In the genomic region with DNA sequence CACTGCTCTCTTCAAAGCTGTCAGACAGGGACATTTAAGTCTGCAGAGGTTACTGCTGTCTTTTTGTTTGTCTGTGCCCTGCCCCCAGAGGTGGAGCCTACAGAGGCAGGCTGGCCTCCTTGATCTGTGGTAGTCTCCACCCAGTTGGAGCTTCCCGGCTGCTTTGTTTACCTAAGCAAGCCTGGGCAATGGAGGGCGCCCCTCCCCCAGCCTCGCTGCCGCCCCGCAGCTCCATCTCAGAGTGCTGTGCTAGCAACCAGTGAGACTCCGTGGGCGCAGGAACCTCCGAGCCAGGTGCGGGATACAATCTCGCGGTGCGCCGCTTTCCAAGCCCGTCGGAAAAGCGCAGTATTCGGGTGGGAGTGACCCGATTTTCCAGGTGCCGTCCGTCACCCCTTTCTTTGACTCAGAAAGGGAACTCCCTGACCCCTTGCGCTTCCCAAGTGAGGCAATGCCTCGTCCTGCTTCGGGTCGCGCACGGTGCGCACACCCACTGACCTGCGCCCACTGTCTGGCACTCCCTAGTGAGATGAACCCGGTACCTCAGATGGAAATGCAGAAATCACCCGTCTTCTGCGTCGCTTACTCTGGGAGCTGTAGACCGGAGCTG, we compare ENCODE assay signal across 8 cellular contexts. TPM values are rescaled to one million over a fixed set of nuclear protein-coding genes. Genes with fewer than 3 reads are reported as not detected.
DNase-seq lines count a peak whose midpoint lies in the region; TF ChIP-seq lines count a peak whose summit lies in the region.
"Not testable (repeated sequence)": the region's sequence is repeated elsewhere in the genome, so short reads cannot be mapped to it uniquely, and the experiment has no call there.

No MANE protein-coding gene starts in this region.

- peak overlapping the region; percentile 82 for H3K9ac ChIP-seq in HUES6 (ENCODE audit: low read length)
- H3K9ac ChIP-seq in iPS-15b (ENCODE audit: low read depth, low read length): not testable (repeated sequence)

- H3K27me3 ChIP-seq in HUES6 (ENCODE audit: control insufficient read depth, insufficient read depth, low read length); iPS-15b (ENCODE audit: control insufficient read depth, insufficient read depth, low read length): not testable (repeated sequence)

- TF ChIP-seq CTCF in nephron progenitor cell (IDR thresholded peaks at IDR 0.05); type B pancreatic cell (conservative IDR thresholded peaks at IDR 0.05): not testable (repeated sequence)

- H3K4me1 ChIP-seq in HUES6 (ENCODE audit: control insufficient read depth, insufficient read depth, low read length); iPS-15b (ENCODE audit: control insufficient read depth, insufficient read depth, low read length): not testable (repeated sequence)

- not testable (repeated sequence) for H3K27me3 Mint-ChIP-seq in nephron progenitor cell (ENCODE audit: low read depth, poor library complexity); type B pancreatic cell

- not testable (repeated sequence) for H3K4me1 Mint-ChIP-seq in nephron progenitor cell; type B pancreatic cell (ENCODE audit: unreplicated experiment)

- not testable (repeated sequence) for H3K27ac Mint-ChIP-seq in nephron progenitor cell, type B pancreatic cell

- not testable (repeated sequence) for H3K36me3 ChIP-seq in HUES6 (ENCODE audit: control insufficient read depth, insufficient read depth, low read length); iPS-15b (ENCODE audit: control insufficient read depth, insufficient read depth, low read length)

- H3K36me3 Mint-ChIP-seq in nephron progenitor cell (ENCODE audit: low read depth); type B pancreatic cell: not testable (repeated sequence)

- H3K27ac ChIP-seq in HUES6 (ENCODE audit: low read depth, low read length): 0 out of 2 replicates have a peak overlapping the region, but pooled peaks have one; percentile 26

- H3K4me3 Mint-ChIP-seq in nephron progenitor cell (peak overlapping the region; percentile 36), type B pancreatic cell (peak overlapping the region; percentile 41)

- H3K9me3 Mint-ChIP-seq in nephron progenitor cell: peaks cover 52% of the 10 kb centered on the region
- H3K9me3 Mint-ChIP-seq in type B pancreatic cell: not testable (repeated sequence)

- H3K4me3 ChIP-seq in HUES6 (ENCODE audit: low read depth, low read length): peak overlapping the region; percentile 60
- H3K4me3 ChIP-seq in iPS-15b (ENCODE audit: low read depth, low read length): peak overlapping the region; percentile 35

- H3K9me3 ChIP-seq in HUES6 (ENCODE audit: control insufficient read depth, insufficient read depth, low read depth, low read length): peaks cover 20% of the 10 kb centered on the region
- H3K9me3 ChIP-seq in iPS-15b (ENCODE audit: control insufficient read depth, insufficient read depth, low read length): not testable (repeated sequence)

- DNase-seq in DMS53 treated with DMSO at 0.1 percent for 48 hours (lab: John Stamatoyannopoulos, UW; ENCODE audit: unreplicated experiment) (peak; percentile 20), NCI-H2171 treated with DMSO at 0.1 percent for 48 hours (lab: John Stamatoyannopoulos, UW) (peak; percentile 3), NCI-H82 (lab: John Stamatoyannopoulos, UW) (peak; percentile 36), ecto neural progenitor cell (ENCODE audit: low spot score) (peak; percentile 52)
- not testable (repeated sequence) for DNase-seq in nephron progenitor cell; type B pancreatic cell (ENCODE audit: extremely low spot score, unreplicated experiment)

RNA-seq across cellular contexts. Expression of gene MSN, which starts 47.3 kb away (rescaled TPM):
- total RNA-seq in type B pancreatic cell (ENCODE audit: low replicate concordance): 16.7 and 80.7 TPM in 2 replicates
